8 cellular contexts compared by ENCODE assay signal in the genomic region with DNA sequence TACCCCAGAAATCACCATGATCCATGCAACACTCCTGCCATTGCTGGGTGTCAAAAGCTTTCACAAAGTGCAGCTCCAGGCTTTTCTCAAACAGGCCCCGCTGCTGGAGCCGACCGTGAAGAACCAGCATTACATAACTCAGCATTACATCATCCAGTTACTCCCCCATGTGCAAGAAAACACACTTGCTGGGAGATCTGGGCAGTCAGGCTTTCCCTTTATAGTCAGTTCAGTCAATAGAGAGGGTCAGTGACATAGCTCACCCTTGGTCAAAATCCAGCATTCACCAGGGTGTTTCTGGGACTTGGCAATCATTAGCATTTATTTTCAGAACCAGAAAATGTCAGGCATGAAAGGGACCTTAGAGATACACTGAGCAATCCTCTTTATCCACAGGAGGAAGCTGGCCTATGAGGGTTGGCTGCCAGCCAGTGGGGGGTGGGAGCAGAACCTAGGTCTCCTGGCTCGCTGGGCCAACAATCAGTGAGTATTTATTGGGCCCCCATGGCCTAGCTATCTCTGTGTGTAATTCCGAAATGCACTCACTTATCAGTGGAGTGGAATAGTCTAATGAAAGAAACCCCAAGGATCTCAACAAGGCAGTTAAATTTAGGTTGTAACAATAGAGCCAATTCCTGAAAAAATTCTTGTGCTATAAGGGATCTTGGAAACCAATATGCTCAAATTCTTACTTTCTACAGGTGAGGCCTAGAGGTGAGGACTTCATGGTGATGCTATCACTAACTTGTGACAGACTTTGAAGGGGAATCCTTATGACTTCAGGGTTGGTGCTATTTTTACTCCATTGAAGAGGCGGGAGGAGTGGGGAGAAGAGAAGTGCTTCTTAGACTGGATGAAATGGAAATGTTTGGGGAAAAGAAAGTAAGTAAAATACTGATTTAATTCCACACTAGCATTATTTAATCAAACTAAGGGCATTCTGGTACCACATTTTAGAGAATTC. TPM values are rescaled to one million over a fixed set of nuclear protein-coding genes. Genes with fewer than 3 reads are reported as not detected.
DNase-seq lines count a peak whose midpoint lies in the region; ATAC-seq, FAIRE-seq and TF ChIP-seq lines count a peak whose summit lies in the region.

No MANE protein-coding gene starts in this region.

- no peaks in the 10 kb centered on the region for H3K36me3 ChIP-seq in breast epithelium
- no peaks in the 10 kb centered on the region for H3K36me3 ChIP-seq in upper lobe of left lung

- TF ChIP-seq POLR2A in A549 (IDR thresholded peaks at IDR 0.05; ENCODE audit: low read length) (no peak), breast epithelium (IDR thresholded peaks at IDR 0.05) (no peak), upper lobe of left lung (IDR thresholded peaks at IDR 0.05) (no peak)

- H3K4me1 ChIP-seq in A549 (peaks cover 21% of the 10 kb centered on the region), breast epithelium (peaks cover 0 to 17% of the 10 kb centered on the region in 2 donors), upper lobe of left lung (peaks cover 18 to 25% (median 22%) of the 10 kb centered on the region in 4 donors)

- H3K9me3 ChIP-seq in A549: no peaks in the 10 kb centered on the region
- H3K9me3 ChIP-seq in breast epithelium: no peaks in the 10 kb centered on the region
- no peaks in the 10 kb centered on the region for H3K9me3 ChIP-seq in upper lobe of left lung

- no peak for TF ChIP-seq RAD21 in A549 (conservative IDR thresholded peaks at IDR 0.05 in 1 of 2, IDR thresholded peaks at IDR 0.05 in 1 of 2)

- POLR2A ChIA-PET in A549 (lab: Yijun Ruan, JAX): no interaction called here

- H3K4me3 ChIP-seq in A549 (no peak overlapping the region), breast epithelium (no peak overlapping the region), upper lobe of left lung (no peak overlapping the region)

- CTCF ChIA-PET in A549 (lab: Yijun Ruan, JAX): interaction anchor here (1.1 to 1.6 kb wide), 2 partner anchors 17 to 63 kb away, joined by 3 to 5 read pairs; no protein-coding TSS in a partner anchor

- peak overlapping the region; percentile 58 for H3K4me2 ChIP-seq in A549

- no peak for TF ChIP-seq CTCF in A549 (IDR thresholded peaks at IDR 0.05)
- no peak for TF ChIP-seq CTCF in breast epithelium (IDR thresholded peaks at IDR 0.05)
- no peak for TF ChIP-seq CTCF in upper lobe of left lung (IDR thresholded peaks at IDR 0.05)

- FAIRE-seq in A549 (lab: Jason Lieb, UNC): no peak

- DNase-seq in A549 (ENCODE audit: low read depth in 1 of 2, low spot score in 1 of 2) (peak in 1 of 2 experiments; percentile 29), MV-4-11 (lab: John Stamatoyannopoulos, UW) (peak; percentile 79), breast epithelium (ENCODE audit: low spot score in 2 of 2) (peak in 1 of 2 donors; percentile 26), left kidney (ENCODE audit: low read depth, low spot score) (peak; percentile 90), upper lobe of left lung (peak in 1 of 2 donors; percentile 62), HPDE6-E6E7 (ENCODE audit: extremely low spot score) (no peak), NCI-H146 (lab: John Stamatoyannopoulos, UW) (no peak)

- ATAC-seq in A549 (0 out of 6 replicates have a peak, but pooled peaks of 1 of the 2 experiments have one; percentile 29), upper lobe of left lung (ENCODE audit: low FRiP score in 2 of 2) (peak; percentile 64 to 93), HG03108 (IDR thresholded peaks at IDR 0.05; ENCODE audit: unreplicated experiment) (no peak)

- H3K27me3 ChIP-seq in breast epithelium: no peaks in the 10 kb centered on the region
- H3K27me3 ChIP-seq in upper lobe of left lung: no peaks in the 10 kb centered on the region

- TF ChIP-seq EP300 in A549 (IDR thresholded peaks at IDR 0.05) (no peak), upper lobe of left lung (IDR thresholded peaks at IDR 0.05) (no peak)

- H3K27ac ChIP-seq in A549 (peak overlapping the region; percentile 6 to 33; a peak in 3 of 6 replicates), breast epithelium (peak overlapping the region; percentile 44 to 67), upper lobe of left lung (peak overlapping the region in 3 of 4 donors; percentile 31 to 45 (median 35))

- WGBS in A549 (ENCODE audit: missing lambda C conversion rate): 76% methylated on average over 4 of the region's 6 CpGs
- WGBS in upper lobe of left lung, 2 donors: 32 to 37% methylated on average over 6 of the region's 6 CpGs

- intact Hi-C loops in breast epithelium (cut with DNase I; ENCODE audit: low total_unique reads): no loop called here

TF ChIP-seq in A549, 52 proteins besides CTCF, POLR2A, EP300 and RAD21:
- no peak for TF ChIP-seq CHD2 (IDR thresholded peaks at IDR 0.05; ENCODE audit: low read length, partially characterized antibody)
- TF ChIP-seq CEBPB (IDR thresholded peaks at IDR 0.05): peak; percentile 39 to 55; a peak in 3 of 4 replicates

RNA-seq across cellular contexts. Expression of gene LYRM4, which starts 54.6 kb away (rescaled TPM):
- polyA plus RNA-seq in A549 (2011; rRNA removed) (43.3 and 47.6 TPM in 2 replicates), A549 (2017; fragmentation: RNase III; extraction: RNeasy Plus Mini Kit Qiagen cat#74134 plus additional on column Dnase treatment) (24.4 to 26.0 TPM (median 25.6 TPM) in 3 replicates)
- polyA plus RNA-seq in A549 (2012; cell fraction: cytosol; rRNA removed): 30.7 and 31.4 TPM in 2 replicates
- polyA plus RNA-seq in A549 (2012; cell fraction: nucleus; rRNA removed): 12.2 and 18.1 TPM in 2 replicates
- 19.1 and 24.2 TPM in 2 replicates for polyA minus RNA-seq in A549 (2011; rRNA and poly(A)+ RNA removed)
- total RNA-seq in breast epithelium (10 to 100 TPM; 24.4 to 38.0 (median 25.0) TPM), upper lobe of left lung (10 to 100 TPM in 5 of 6 donors, 1 to 10 TPM in 1; 5.8 to 24.1 (median 15.9) TPM)

RNA-seq across cellular contexts. Expression of gene FARS2, which starts 55.2 kb away (rescaled TPM):
- polyA plus RNA-seq in A549 (2011; rRNA removed) (17.5 and 17.9 TPM in 2 replicates), A549 (2017; fragmentation: RNase III; extraction: RNeasy Plus Mini Kit Qiagen cat#74134 plus additional on column Dnase treatment) (12.6 to 13.6 TPM (median 12.9 TPM) in 3 replicates)
- polyA plus RNA-seq in A549 (2012; cell fraction: cytosol; rRNA removed): 14.7 and 15.1 TPM in 2 replicates
- polyA plus RNA-seq in A549 (2012; cell fraction: nucleus; rRNA removed): 15.0 and 15.9 TPM in 2 replicates
- polyA minus RNA-seq in A549 (2011; rRNA and poly(A)+ RNA removed): 43.9 and 47.7 TPM in 2 replicates
- total RNA-seq in breast epithelium (10 to 100 TPM; 12.0 to 29.6 (median 24.3) TPM), upper lobe of left lung (10 to 100 TPM; 16.4 to 34.6 (median 19.9) TPM)

Comparison
In these comparisons a context has a peak if more than half of its experiments do, and no peak if none do; other contexts are left out.
1. DNase-seq: peak in MV-4-11 (single experiment) and left kidney (single experiment); none in HPDE6-E6E7 (single experiment) and NCI-H146 (single experiment).
2. Peak in every context shown above with its lines, with median percentiles within 50 percentile points of each other: H3K27ac ChIP-seq.